4 cellular contexts compared by ENCODE assay signal in genomic region chr2:71021394-71021793, GRCh38. TPM values are rescaled to one million over a fixed set of nuclear protein-coding genes. Genes with fewer than 3 reads are reported as not detected.
"Had no signal": no experiment of that assay in that cellular context is flagged by ENCODE, and none has a peak within 500 bp of the region (broad histone marks: within the 10 kb centered on the region; RNA-seq: fewer than 3 reads in every experiment).

No MANE protein-coding gene starts in this region.

RNA-seq across cellular contexts. Expression of gene ANKRD53, which starts 43.0 kb away (rescaled TPM):
- total RNA-seq: activated T-cell treated with anti-CD3 and anti-CD28 coated beads, Interleukin-2, amount 50 U/mL, for 4 hours; activated T-helper 1 cell treated with anti-CD3 and anti-CD28 coated beads, Interleukin-12 subunit alpha, Interleukin-12 subunit beta, Interleukin-2, Interleukin-4 antibody, amounts not matched to agents 30 ng/mL and 10 ng/mL and 1 ng/mL, durations not matched to agents 14 hours and 24 hours and 36 hours; activated T-helper 2 cell treated with anti-CD3 and anti-CD28 coated beads, Interferon-gamma antibody, Interleukin-2, Interleukin-4, amounts not matched to agents 10 μg/mL and 5 μg/mL and 100 μg/mL, durations not matched to agents 14 hours and 24 hours and 36 hours; bronchial epithelial cell had no signal
